ENCODE assay signal across 37 cellular contexts in genomic region chrX:125006704-125007103, GRCh38. TPM values are rescaled to one million over a fixed set of nuclear protein-coding genes. Genes with fewer than 3 reads are reported as not detected.
"Had no signal": no experiment of that assay in that cellular context is flagged by ENCODE, and none has a peak within 500 bp of the region (broad histone marks: within the 10 kb centered on the region; RNA-seq: fewer than 3 reads in every experiment).

No MANE protein-coding gene starts in this region.

- ATAC-seq: activated naive CD4-positive, alpha-beta T cell treated with anti-CD3 and anti-CD28 coated beads, Interleukin-2, amount 50 U/mL, for 72 hours; activated naive CD8-positive, alpha-beta T cell treated with anti-CD3 and anti-CD28 coated beads, Interleukin-2, amount 50 U/mL, for 24 hours; activated T-cell treated with anti-CD3 and anti-CD28 coated beads, Interleukin-2, amount 50 U/mL, for 4 hours; activated T-cell treated with anti-CD3 and anti-CD28 coated beads, Interleukin-2, amount 50 U/mL, for 72 hours; activated T-helper 17 cell treated with anti-CD3 and anti-CD28 coated beads, Interleukin-2, amount 50 U/mL, for 72 hours; body of pancreas had no signal

- DNase-seq: activated effector memory CD4-positive, alpha-beta T cell treated with anti-CD3 and anti-CD28 coated beads, Interleukin-2, amount 50 U/mL, for 16 hours; activated effector memory CD4-positive, alpha-beta T cell treated with Interleukin-2 at 50 U/mL for 16 hours; activated gamma-delta T cell; activated gamma-delta T cell treated with Interleukin-2 at 50 U/mL for 16 hours; activated naive CD4-positive, alpha-beta T cell; activated naive CD4-positive, alpha-beta T cell treated with anti-CD3 and anti-CD28 coated beads for 36 hours; activated naive CD4-positive, alpha-beta T cell treated with anti-CD3 and anti-CD28 coated beads, Interleukin-2, amount 10 ng/mL, durations not matched to agents 7 days and 5 days; activated naive CD4-positive, alpha-beta T cell treated with anti-CD3 and anti-CD28 coated beads, Interleukin-2, amount 50 U/mL, for 16 hours; activated naive CD4-positive, alpha-beta T cell treated with Interleukin-2 at 50 U/mL for 16 hours; activated naive CD8-positive, alpha-beta T cell treated with anti-CD3 and anti-CD28 coated beads for 36 hours; activated naive CD8-positive, alpha-beta T cell treated with anti-CD3 and anti-CD28 coated beads, Interleukin-2, amount 10 ng/mL, durations not matched to agents 7 days and 5 days; activated naive CD8-positive, alpha-beta T cell treated with anti-CD3 and anti-CD28 coated beads, Interleukin-2, amount 50 U/mL, for 24 hours; activated T-cell treated with anti-CD3 and anti-CD28 coated beads, Interleukin-2, amount 50 U/mL, for 1 hour; activated T-cell treated with anti-CD3 and anti-CD28 coated beads, Interleukin-2, amount 50 U/mL, for 24 hours; activated T-cell treated with anti-CD3 and anti-CD28 coated beads, Interleukin-2, amount 50 U/mL, for 4 hours; activated T-cell treated with anti-CD3 and anti-CD28 coated beads, Interleukin-2, amount 50 U/mL, for 48 hours; activated T-cell treated with anti-CD3 and anti-CD28 coated beads, Interleukin-2, amount 50 U/mL, for 72 hours; adrenal gland; amniotic stem cell; amygdala; anterior cingulate cortex; aorta; body of pancreas; brain microvascular endothelial cell; caudate nucleus; central memory CD4-positive, alpha-beta T cell; cerebellar nuclear complex had no signal

- FAIRE-seq: astrocyte, bronchial epithelial cell had no signal

- H3K36me3 ChIP-seq: adrenal gland, ascending aorta, brain microvascular endothelial cell, breast epithelium, cardiac muscle cell had no signal

- H3K27ac ChIP-seq: adrenal gland, ascending aorta, body of pancreas, brain microvascular endothelial cell, breast epithelium, cardiac muscle cell had no signal

- H3K4me1 ChIP-seq: adrenal gland, ascending aorta, body of pancreas, breast epithelium had no signal

- H3K27me3 ChIP-seq: adrenal gland, ascending aorta, body of pancreas, brain microvascular endothelial cell, breast epithelium, cardiac muscle cell had no signal

- H3K9me3 ChIP-seq: adrenal gland, ascending aorta, body of pancreas, breast epithelium had no signal

- H3K4me3 ChIP-seq: adrenal gland, ascending aorta, body of pancreas, breast epithelium, cardiac muscle cell had no signal

RNA-seq across cellular contexts. Expression of gene TENM1, which starts 43.1 kb away (rescaled TPM):
- total RNA-seq: activated T-helper 1 cell treated with anti-CD3 and anti-CD28 coated beads, Interleukin-12 subunit alpha, Interleukin-12 subunit beta, Interleukin-2, Interleukin-4 antibody, amounts not matched to agents 30 ng/mL and 10 ng/mL and 1 ng/mL, durations not matched to agents 14 hours and 24 hours and 36 hours; activated T-helper 2 cell treated with anti-CD3 and anti-CD28 coated beads, Interferon-gamma antibody, Interleukin-2, Interleukin-4, amounts not matched to agents 10 μg/mL and 5 μg/mL and 100 μg/mL, durations not matched to agents 14 hours and 24 hours and 36 hours; chondrocyte had no signal
